Comparison of ENCODE assay signal across 16 cellular contexts in the genomic region with DNA sequence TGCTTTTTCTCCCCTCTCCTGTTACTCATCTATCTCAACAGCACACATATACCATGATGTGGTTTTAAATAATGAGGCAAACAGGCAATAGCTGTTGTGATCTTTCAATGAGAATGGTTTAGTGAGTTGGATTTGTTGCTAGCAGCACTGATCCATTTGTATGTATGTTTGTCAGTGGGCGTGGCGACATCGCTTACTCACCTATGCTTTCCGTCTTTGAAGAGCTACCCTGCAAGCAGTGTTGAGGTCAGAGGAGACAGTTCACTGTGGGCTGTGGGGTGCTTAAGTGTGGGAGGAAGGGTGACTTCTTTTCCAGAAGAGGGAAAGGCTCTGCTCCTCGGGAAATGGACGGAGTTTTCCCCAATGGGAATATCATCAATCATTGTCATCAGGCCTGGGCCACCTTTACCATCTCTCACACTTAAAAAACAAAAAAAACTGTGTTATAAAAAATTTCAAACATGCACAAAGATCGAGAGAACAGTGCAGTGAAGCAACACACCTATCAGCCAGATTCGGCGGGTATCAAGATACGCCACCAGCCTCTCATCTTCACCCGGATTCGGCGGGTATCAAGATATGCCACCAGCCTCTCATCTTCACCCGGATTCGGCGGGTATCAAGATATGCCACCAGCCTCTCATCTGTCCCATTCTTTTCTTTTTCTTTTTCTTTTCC.
A peak's percentile ranks its signal among the peaks of the same experiment; 100 is the strongest.
DNase-seq lines count a peak whose midpoint lies in the region; ATAC-seq and TF ChIP-seq lines count a peak whose summit lies in the region.
"Had no signal": no experiment of that assay in that cellular context is flagged by ENCODE, and none has a peak within 500 bp of the region (broad histone marks: within the 10 kb centered on the region; RNA-seq: fewer than 3 reads in every experiment).

No MANE protein-coding gene starts in this region.

- peak overlapping the region; percentile 58 for H3K27ac Mint-ChIP-seq in Caco-2 (ENCODE audit: unreplicated experiment)
- peak overlapping the region; percentile 27 for H3K27ac Mint-ChIP-seq in HFFc6
- peak overlapping the region; percentile 49 for H3K27ac Mint-ChIP-seq in memory B cell
- H3K27ac Mint-ChIP-seq: neural progenitor cell had no signal

- H3K4me3 ChIP-seq in Caco-2 (ENCODE audit: low read depth, low read length) (no peak overlapping the region), adipocyte (ENCODE audit: low read length) (peak overlapping the region; percentile 76), lower lobe of right lung (no peak overlapping the region), gastroesophageal sphincter (no peak overlapping the region)
- H3K4me3 ChIP-seq: neural progenitor cell, thyroid gland had no signal

- POLR2A ChIA-PET in Caco-2 (lab: Charles Lee), result no interaction called here

- CTCF ChIA-PET in Caco-2 (lab: Charles Lee), result no interaction called here

- H3K9ac ChIP-seq in adipocyte (ENCODE audit: low read length), result no peak overlapping the region
- H3K9ac ChIP-seq: neural progenitor cell had no signal

- no peak overlapping the region for H3K4me3 Mint-ChIP-seq in Caco-2 (ENCODE audit: unreplicated experiment)
- no peak overlapping the region for H3K4me3 Mint-ChIP-seq in HFFc6
- H3K4me3 Mint-ChIP-seq in memory B cell, result no peak overlapping the region
- H3K4me3 Mint-ChIP-seq: CD4-positive, CD25-positive, alpha-beta regulatory T cell; IgD-negative memory B cell; neural progenitor cell had no signal

- no peak for TF ChIP-seq POLR2A in gastroesophageal sphincter (IDR thresholded peaks at IDR 0.05)

- BruUV-seq in Caco-2 (replicated peaks; lab: Mats Ljungman, UMichigan), result no TSS peak

- ATAC-seq in memory B cell (ENCODE audit: low read depth), result no peak
- no peak for ATAC-seq in lower lobe of right lung
- ATAC-seq in HG02938 (IDR thresholded peaks at IDR 0.05; ENCODE audit: unreplicated experiment), result no peak
- ATAC-seq in gastroesophageal sphincter, result no peak

- no peak overlapping the region for H3K27ac ChIP-seq in lower lobe of right lung
- H3K27ac ChIP-seq in gastroesophageal sphincter, result no peak overlapping the region
- H3K27ac ChIP-seq: neural progenitor cell, sigmoid colon, thyroid gland had no signal

- H3K27me3 ChIP-seq in Caco-2 (replicated peaks; ENCODE audit: control insufficient read depth, insufficient read depth, low read length), result no peaks in the 10 kb centered on the region
- no peaks in the 10 kb centered on the region for H3K27me3 ChIP-seq in adipocyte (replicated peaks; ENCODE audit: control insufficient read depth, insufficient read depth, low read length)
- H3K27me3 ChIP-seq in lower lobe of right lung (ENCODE audit: low read depth), result no peaks in the 10 kb centered on the region
- no peaks in the 10 kb centered on the region for H3K27me3 ChIP-seq in gastroesophageal sphincter
- H3K27me3 ChIP-seq: neural progenitor cell, sigmoid colon, thyroid gland had no signal

- no peaks in the 10 kb centered on the region for H3K9me3 Mint-ChIP-seq in Caco-2 (ENCODE audit: unreplicated experiment)
- no peaks in the 10 kb centered on the region for H3K9me3 Mint-ChIP-seq in HFFc6
- H3K9me3 Mint-ChIP-seq in memory B cell, result no peaks in the 10 kb centered on the region
- H3K9me3 Mint-ChIP-seq: CD4-positive, CD25-positive, alpha-beta regulatory T cell; IgD-negative memory B cell; neural progenitor cell had no signal

- H3K4me1 Mint-ChIP-seq in Caco-2 (ENCODE audit: low read depth, unreplicated experiment) (peaks cover 28% of the 10 kb centered on the region), HFFc6 (ENCODE audit: low read depth) (peaks cover 63% of the 10 kb centered on the region), memory B cell (peaks cover 27% of the 10 kb centered on the region)
- H3K4me1 Mint-ChIP-seq: neural progenitor cell had no signal

- DNase-seq in Caco-2 (no peak), HFFc6 (peak; percentile 12), adipocyte (ENCODE audit: low read depth) (no peak), memory B cell (ENCODE audit: low spot score in 2 of 2) (no peak), lower lobe of right lung (no peak), DMS79 (lab: John Stamatoyannopoulos, UW) (no peak)
- DNase-seq: glutamatergic neuron, NCI-H1417 treated with DMSO at 0.1 percent for 48 hours, NCI-H524, sigmoid colon, thyroid gland had no signal

- no peak for TF ChIP-seq EP300 in gastroesophageal sphincter (IDR thresholded peaks at IDR 0.05)

- no peaks in the 10 kb centered on the region for H3K27me3 Mint-ChIP-seq in Caco-2 (ENCODE audit: insufficient read depth, unreplicated experiment)
- no peaks in the 10 kb centered on the region; the same call in none of the 2 replicates for H3K27me3 Mint-ChIP-seq in HFFc6 (ENCODE audit: insufficient read depth)
- no peaks in the 10 kb centered on the region for H3K27me3 Mint-ChIP-seq in memory B cell
- H3K27me3 Mint-ChIP-seq: CD4-positive, CD25-positive, alpha-beta regulatory T cell; IgD-negative memory B cell had no signal

- peaks cover 7% of the 10 kb centered on the region for H3K36me3 Mint-ChIP-seq in Caco-2 (ENCODE audit: insufficient read depth, unreplicated experiment)
- H3K36me3 Mint-ChIP-seq in HFFc6 (ENCODE audit: low read depth), result 0 out of 2 replicates have a peak, but pooled peaks cover 9% of the 10 kb centered on the region
- H3K36me3 Mint-ChIP-seq in memory B cell, result peaks cover 38% of the 10 kb centered on the region

- H3K4me1 ChIP-seq in Caco-2 (no peaks in the 10 kb centered on the region), adipocyte (ENCODE audit: control insufficient read depth, insufficient read depth, low read length) (peaks cover 8% of the 10 kb centered on the region), lower lobe of right lung (peaks cover 16% of the 10 kb centered on the region), gastroesophageal sphincter (peaks cover 0 to 19% (median 3%) of the 10 kb centered on the region in 3 donors)
- H3K4me1 ChIP-seq: neural progenitor cell had no signal

- WGBS in gastroesophageal sphincter (ENCODE audit: low coverage in 1 of 2), 2 donors, result 87 to 96% methylated on average over 8 to 15 of the region's 16 CpGs

- intact Hi-C loops in Caco-2 (cut with micrococcal nuclease; ENCODE audit: unreplicated experiment), result no loop called here
- intact Hi-C loops in lower lobe of right lung (cut with DNase I), result no loop called here

- TF ChIP-seq CTCF in Caco-2 (IDR thresholded peaks at IDR 0.05; ENCODE audit: insufficient read depth in 1 of 2, low read depth in 1 of 2, low read length in 1 of 2, severe bottlenecking in 1 of 2, unreplicated experiment in 1 of 2) (no peak), HFFc6 (IDR thresholded peaks at IDR 0.05) (no peak), lower lobe of right lung (IDR thresholded peaks at IDR 0.05) (no peak), gastroesophageal sphincter (IDR thresholded peaks at IDR 0.05) (no peak)

- H3K9me3 ChIP-seq in Caco-2 (no peaks in the 10 kb centered on the region), adipocyte (ENCODE audit: control insufficient read depth, low read length) (no peaks in the 10 kb centered on the region), lower lobe of right lung (no peaks in the 10 kb centered on the region), gastroesophageal sphincter (no peaks in the 10 kb centered on the region)
- H3K9me3 ChIP-seq: sigmoid colon, thyroid gland had no signal

- H3K36me3 ChIP-seq in Caco-2 (ENCODE audit: control insufficient read depth, insufficient read depth, low read length) (no peaks in the 10 kb centered on the region), adipocyte (ENCODE audit: control insufficient read depth, insufficient read depth, low read length, severe bottlenecking) (no peaks in the 10 kb centered on the region), lower lobe of right lung (peaks cover 6% of the 10 kb centered on the region), gastroesophageal sphincter (peaks cover 0 to 11% of the 10 kb centered on the region in 2 donors)
- H3K36me3 ChIP-seq: neural progenitor cell, sigmoid colon, thyroid gland had no signal
